In genomic region chr18:57281519-57281918, GRCh38 we compare ENCODE assay signal across 25 cellular contexts.
"Had no signal": no experiment of that assay in that cellular context is flagged by ENCODE, and none has a peak within 500 bp of the region (broad histone marks: within the 10 kb centered on the region; RNA-seq: fewer than 3 reads in every experiment).

No MANE protein-coding gene starts in this region.

- H3K9me3 ChIP-seq: left ventricle myocardium inferior, neutrophil, right atrium auricular region, stomach, testis, thyroid gland, transverse colon, upper lobe of left lung had no signal

- DNase-seq: islet precursor cell; left ventricle myocardium inferior; mesendoderm; naive B cell; natural killer cell; nephron progenitor cell; occipital lobe; stimulated activated CD4-positive, alpha-beta T cell treated with anti-CD3 and anti-CD28 coated beads, Interleukin-12 subunit alpha, Interleukin-12 subunit beta, amount 100 ng/mL, for 4 hours; stimulated activated CD4-positive, alpha-beta T cell treated with anti-CD3 and anti-CD28 coated beads, Interleukin-15, amount 100 ng/mL, for 24 hours; stimulated activated CD4-positive, alpha-beta T cell treated with anti-CD3 and anti-CD28 coated beads, Interleukin-2, amount 100 ng/mL, for 24 hours; stimulated activated CD4-positive, alpha-beta T cell treated with anti-CD3 and anti-CD28 coated beads, Interleukin-4, amount 100 ng/mL, for 1 hour; stimulated activated naive B cell treated with anti-CD40 and anti-IgM and Interleukin-4, amounts not matched to agents 10 μg/mL and 1 μg/mL and 100 μg/mL, for 72 hours; stimulated activated naive CD8-positive, alpha-beta T cell treated with anti-CD3 and anti-CD28 coated beads, Interleukin-15, Interleukin-2, amounts not matched to agents 100 U/mL and 50 U/mL, for 24 hours; stomach; testis; thyroid gland; transverse colon; upper lobe of left lung had no signal

- H2AFZ ChIP-seq: hepatocyte, neural progenitor cell had no signal

- ATAC-seq: natural killer cell; sciatic nerve; stimulated activated naive B cell treated with anti-CD40 and anti-IgM and Interleukin-4, amounts not matched to agents 10 μg/mL and 1 μg/mL and 100 μg/mL, for 72 hours; stimulated activated naive CD8-positive, alpha-beta T cell treated with anti-CD3 and anti-CD28 coated beads, Interleukin-15, Interleukin-2, amounts not matched to agents 100 U/mL and 50 U/mL, for 24 hours had no signal

- H3K4me2 ChIP-seq: hepatocyte, neural progenitor cell had no signal

- H3K4me1 ChIP-seq: left ventricle myocardium inferior, right atrium auricular region, stomach, testis, thyroid gland, transverse colon, upper lobe of left lung had no signal

- H3K27ac ChIP-seq: hepatocyte, left ventricle myocardium inferior, neural progenitor cell, neutrophil, right atrium auricular region, skin epidermis, stomach, testis, thyroid gland, transverse colon, upper lobe of left lung had no signal

- H3K79me2 ChIP-seq: hepatocyte had no signal

- H3K4me3 ChIP-seq: hepatocyte, left ventricle myocardium inferior, lung, neural progenitor cell, right atrium auricular region, skin epidermis, stomach, testis, thyroid gland, transverse colon, upper lobe of left lung had no signal

- H3K27me3 ChIP-seq: neural progenitor cell, neutrophil, right atrium auricular region, stomach, testis, thyroid gland, transverse colon, upper lobe of left lung had no signal

- H3K36me3 ChIP-seq: left ventricle myocardium inferior, neural progenitor cell, neutrophil, right atrium auricular region, stomach, thyroid gland, transverse colon, upper lobe of left lung had no signal

- H3K9ac ChIP-seq: neural progenitor cell had no signal
